Comparison of ENCODE assay signal across 8 cellular contexts in genomic region chr1:5992814-5993552, GRCh38. TPM values are rescaled to one million over a fixed set of nuclear protein-coding genes. Genes with fewer than 3 reads are reported as not detected.
A peak's percentile ranks its signal among the peaks of the same experiment; 100 is the strongest.
DNase-seq lines count a peak whose midpoint lies in the region; ATAC-seq and TF ChIP-seq lines count a peak whose summit lies in the region.

No MANE protein-coding gene starts in this region.

- no peaks in the 10 kb centered on the region for H3K36me3 ChIP-seq in GM23248 (ENCODE audit: low read depth)
- H3K36me3 ChIP-seq in colonic mucosa = no peaks in the 10 kb centered on the region
- H3K36me3 ChIP-seq in muscle layer of colon (ENCODE audit: insufficient read depth, low read length) = no peaks in the 10 kb centered on the region

- peak overlapping the region; percentile 53; the same call in 1 of the 2 replicates for H3K9ac ChIP-seq in GM23248
- peak overlapping the region in 1 of 2 donors; percentile 47 for H3K9ac ChIP-seq in colonic mucosa (ENCODE audit: low read depth in 2 of 2, low read length in 2 of 2)
- H3K9ac ChIP-seq in muscle layer of colon (ENCODE audit: low read length) = no peak overlapping the region

- no peaks in the 10 kb centered on the region for H3K9me3 ChIP-seq in GM23248 (ENCODE audit: low read depth)
- no peaks in the 10 kb centered on the region for H3K9me3 ChIP-seq in colonic mucosa
- no peaks in the 10 kb centered on the region for H3K9me3 ChIP-seq in muscle layer of colon (ENCODE audit: low read length)

- no peaks in the 10 kb centered on the region for H3K9me2 ChIP-seq in GM23248 (ENCODE audit: insufficient read depth)

- H3K79me2 ChIP-seq in GM23248 (ENCODE audit: insufficient read depth) = peaks cover 25% of the 10 kb centered on the region

- intact Hi-C loops in colonic mucosa (cut with DNase I) = no loop called here

- ATAC-seq in GM18867 (IDR thresholded peaks at IDR 0.05; ENCODE audit: unreplicated experiment) = no peak

- H2AFZ ChIP-seq in GM23248 = peak overlapping the region; percentile 72

- H3K4me3 ChIP-seq in GM23248 (peak overlapping the region; percentile 93), colonic mucosa (peak overlapping the region; percentile 88), muscle layer of colon (ENCODE audit: low read depth in 1 of 2, low read length in 2 of 2) (peak overlapping the region; percentile 4 to 68)

- no peaks in the 10 kb centered on the region for H4K20me1 ChIP-seq in GM23248 (ENCODE audit: insufficient read depth)

- H3K4me2 ChIP-seq in GM23248 (ENCODE audit: unreplicated experiment) = peak overlapping the region; percentile 77

- in situ Hi-C loops in GM23248 (cut with MboI) = no loop called here

- TF ChIP-seq CTCF in colonic mucosa (IDR thresholded peaks at IDR 0.05) = no peak

- 1 to 2% methylated on average over 31 to 49 of the region's 49 CpGs for WGBS in GM23248 (ENCODE audit: low coverage in 1 of 2, low lambda C conversion rate in 2 of 2, missing lambda C conversion rate in 2 of 2), 2 experiments

- DNase-seq in COR-L47 (lab: John Stamatoyannopoulos, UW) = peak; percentile 43
- DNase-seq in GM23248 = peak; percentile 47
- peak; percentile 45 for DNase-seq in RPMI8226
- no peak for DNase-seq in colonic mucosa
- no peak for DNase-seq in COLO829 (ENCODE audit: low spot score)
- DNase-seq in NCI-H2107 (lab: John Stamatoyannopoulos, UW) = no peak

- H3F3A ChIP-seq in GM23248 (ENCODE audit: insufficient read depth) = no peaks in the 10 kb centered on the region

- H3K27me3 ChIP-seq in GM23248 (replicated peaks; ENCODE audit: insufficient read depth) (no peaks in the 10 kb centered on the region), colonic mucosa (no peaks in the 10 kb centered on the region), muscle layer of colon (ENCODE audit: control insufficient read depth in 1 of 2, insufficient read depth in 2 of 2, low read length in 2 of 2) (no peaks in the 10 kb centered on the region)

- H3K27ac ChIP-seq in GM23248 = no peak overlapping the region
- H3K27ac ChIP-seq in colonic mucosa = peak overlapping the region; percentile 25
- no peak overlapping the region for H3K27ac ChIP-seq in muscle layer of colon (ENCODE audit: low read depth, low read length)

- peaks cover 3% of the 10 kb centered on the region; the same call in 1 of the 2 replicates for H3K4me1 ChIP-seq in GM23248 (ENCODE audit: insufficient read depth)
- peaks cover 5% of the 10 kb centered on the region for H3K4me1 ChIP-seq in colonic mucosa
- peaks cover 16% of the 10 kb centered on the region for H3K4me1 ChIP-seq in muscle layer of colon (ENCODE audit: insufficient read depth, low read length)

RNA-seq across cellular contexts. Expression of gene NPHP4, which starts 0.8 kb away (rescaled TPM):
- 4.0 and 7.8 TPM in 2 replicates for total RNA-seq in GM23248 (2014; rRNA removed; shearing (Covaris generic))
- polyA plus RNA-seq in GM23248 (2016; fragmentation: Nextera tagmentation; extraction: Ambion mirVana) = 4.2 and 4.4 TPM in 2 replicates
- total RNA-seq in colonic mucosa = 10 to 100 TPM in 1 of 2 donors, 1 to 10 TPM in 1; 6.2 to 15.9 TPM

RNA-seq across cellular contexts. Expression of gene KCNAB2, which starts 52.7 kb away (rescaled TPM):
- 3.5 and 4.8 TPM in 2 replicates for total RNA-seq in GM23248 (2014; rRNA removed; shearing (Covaris generic))
- polyA plus RNA-seq in GM23248 (2016; fragmentation: Nextera tagmentation; extraction: Ambion mirVana) = 3.9 TPM in 2 replicates
- total RNA-seq in colonic mucosa = 1 to 10 TPM; 4.7 to 6.4 TPM

Comparison
In these comparisons a context has a peak if more than half of its experiments do, and no peak if none do; other contexts are left out.
1. DNase-seq: peak in COR-L47 (single experiment), GM23248 (single experiment) and RPMI8226 (single experiment); none in colonic mucosa (single experiment), COLO829 (single experiment) and NCI-H2107 (single experiment).
2. H3K4me3 ChIP-seq: peak in every context shown above with its lines; median percentile 93 in GM23248; 88 in colonic mucosa; 36 in muscle layer of colon.